Comparison of ENCODE assay signal across 8 cellular contexts in the genomic region with DNA sequence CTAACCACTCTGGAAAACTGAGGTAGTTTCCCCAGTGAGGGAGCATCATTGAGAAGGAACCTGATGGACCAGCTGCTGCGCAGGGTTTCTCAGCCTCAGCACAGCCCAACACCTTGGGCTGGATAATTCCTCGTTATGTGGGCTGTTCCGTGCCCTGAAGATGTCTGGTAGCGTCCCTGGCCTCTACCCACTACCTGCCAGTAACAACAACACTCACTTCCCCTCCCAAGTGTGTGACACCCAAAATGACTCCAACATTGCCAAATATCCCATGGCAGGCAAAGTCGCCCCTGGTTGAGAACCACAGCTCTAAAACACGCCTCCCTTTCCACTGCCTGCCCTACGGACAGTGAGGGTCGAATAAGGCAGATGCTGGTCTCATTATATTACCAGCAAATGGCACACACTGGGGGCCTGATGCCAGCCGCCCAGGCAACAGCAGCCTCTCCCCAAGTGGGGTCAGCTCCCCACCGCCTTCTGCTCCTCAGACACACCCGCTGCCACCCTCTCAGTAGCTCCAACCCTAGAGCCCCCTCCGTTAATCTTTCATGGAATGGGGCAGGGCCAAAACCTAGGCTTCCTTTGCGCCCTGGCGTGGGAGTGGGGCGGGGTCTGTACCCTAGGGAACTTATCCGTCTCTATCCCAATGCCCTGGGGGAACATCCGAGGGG. TPM values are rescaled to one million over a fixed set of nuclear protein-coding genes. Genes with fewer than 3 reads are reported as not detected.
DNase-seq lines count a peak whose midpoint lies in the region; ATAC-seq and TF ChIP-seq lines count a peak whose summit lies in the region.

No MANE protein-coding gene starts in this region.

- H3K27ac ChIP-seq in SU-DHL-6 (ENCODE audit: low read depth, low read length) (peak overlapping the region; percentile 66), gastroesophageal sphincter (peak overlapping the region in 3 of 4 donors; percentile 82 to 88 (median 82))

- TF ChIP-seq EP300 in gastroesophageal sphincter (IDR thresholded peaks at IDR 0.05) = no peak

- H3K79me2 ChIP-seq in SU-DHL-6 (ENCODE audit: insufficient read depth, low read length) = peaks cover 35% of the 10 kb centered on the region

- H3K4me3 Mint-ChIP-seq in stimulated activated naive B cell treated with anti-CD40 and anti-IgM and Interleukin-4, amounts not matched to agents 10 μg/mL and 1 μg/mL and 100 μg/mL, for 72 hours = peak overlapping the region; percentile 83 to 97

- H3K9me3 ChIP-seq in SU-DHL-6 (ENCODE audit: insufficient read depth, low read length) (no peaks in the 10 kb centered on the region), gastroesophageal sphincter (no peaks in the 10 kb centered on the region)

- 100% methylated on average over 1 to 2 of the region's 17 CpGs for WGBS in gastroesophageal sphincter (ENCODE audit: low coverage in 1 of 2), 2 donors

- H2AFZ ChIP-seq in SU-DHL-6 (ENCODE audit: low read depth, low read length, severe bottlenecking) = no peak overlapping the region

- H3K27me3 ChIP-seq in SU-DHL-6 (ENCODE audit: low read length) (no peaks in the 10 kb centered on the region), gastroesophageal sphincter (peaks cover 6% of the 10 kb centered on the region)

- H3K27ac Mint-ChIP-seq in stimulated activated naive B cell treated with anti-CD40 and anti-IgM and Interleukin-4, amounts not matched to agents 10 μg/mL and 1 μg/mL and 100 μg/mL, for 72 hours = peak overlapping the region; percentile 81

- DNase-seq in DMS53 (lab: John Stamatoyannopoulos, UW) = peak; percentile 52
- no peak for DNase-seq in DMS53 treated with DMSO at 0.1 percent for 48 hours (lab: John Stamatoyannopoulos, UW; ENCODE audit: unreplicated experiment)
- DNase-seq in stimulated activated naive B cell treated with anti-CD40 and anti-IgM and Interleukin-4, amounts not matched to agents 10 μg/mL and 1 μg/mL and 100 μg/mL, for 72 hours = no peak
- no peak for DNase-seq in NCI-H1092 treated with DMSO at 0.1 percent for 48 hours (lab: John Stamatoyannopoulos, UW)
- no peak for DNase-seq in putamen (ENCODE audit: low spot score)

- no peaks in the 10 kb centered on the region for H3K27me3 Mint-ChIP-seq in stimulated activated naive B cell treated with anti-CD40 and anti-IgM and Interleukin-4, amounts not matched to agents 10 μg/mL and 1 μg/mL and 100 μg/mL, for 72 hours

- peaks cover 14 to 19% of the 10 kb centered on the region in 2 donors for H3K36me3 Mint-ChIP-seq in stimulated activated naive B cell treated with anti-CD40 and anti-IgM and Interleukin-4, amounts not matched to agents 10 μg/mL and 1 μg/mL and 100 μg/mL, for 72 hours

- peaks cover 0 to 51% (median 31%) of the 10 kb centered on the region in 3 donors for H3K4me1 ChIP-seq in gastroesophageal sphincter

- H3K9ac ChIP-seq in SU-DHL-6 (ENCODE audit: low read length) = peak overlapping the region; percentile 96

- H3K9me2 ChIP-seq in SU-DHL-6 (replicated peaks; ENCODE audit: insufficient read depth, low read length) = no peaks in the 10 kb centered on the region

- peak overlapping the region; percentile 95 for H3K4me3 ChIP-seq in SU-DHL-6 (ENCODE audit: insufficient read depth, low read length, poor library complexity, severe bottlenecking)
- H3K4me3 ChIP-seq in gastroesophageal sphincter = peak overlapping the region; percentile 38 to 70

- H3K4me2 ChIP-seq in SU-DHL-6 (ENCODE audit: low read depth, low read length, poor library complexity, severe bottlenecking) = peak overlapping the region; percentile 88

- no peaks in the 10 kb centered on the region for H4K20me1 ChIP-seq in SU-DHL-6 (ENCODE audit: low read depth, low read length)

- peaks cover 63 to 76% of the 10 kb centered on the region in 2 donors for H3K4me1 Mint-ChIP-seq in stimulated activated naive B cell treated with anti-CD40 and anti-IgM and Interleukin-4, amounts not matched to agents 10 μg/mL and 1 μg/mL and 100 μg/mL, for 72 hours

- TF ChIP-seq POLR2A in gastroesophageal sphincter (IDR thresholded peaks at IDR 0.05) = no peak

- no peaks in the 10 kb centered on the region for H3K9me3 Mint-ChIP-seq in stimulated activated naive B cell treated with anti-CD40 and anti-IgM and Interleukin-4, amounts not matched to agents 10 μg/mL and 1 μg/mL and 100 μg/mL, for 72 hours

- no peaks in the 10 kb centered on the region for H3K36me3 ChIP-seq in SU-DHL-6 (ENCODE audit: low read length)
- no peaks in the 10 kb centered on the region for H3K36me3 ChIP-seq in gastroesophageal sphincter

- H3F3A ChIP-seq in SU-DHL-6 (ENCODE audit: insufficient read depth) = peaks cover 9% of the 10 kb centered on the region; the same call in 1 of the 2 replicates

- no peak for TF ChIP-seq CTCF in SU-DHL-6 (IDR thresholded peaks at IDR 0.05; ENCODE audit: insufficient read depth, low read length, poor library complexity, severe bottlenecking)
- TF ChIP-seq CTCF in gastroesophageal sphincter (IDR thresholded peaks at IDR 0.05) = no peak

- ATAC-seq in gastroesophageal sphincter (no peak), HG02970 (IDR thresholded peaks at IDR 0.05; ENCODE audit: low FRiP score, unreplicated experiment) (no peak)
- ATAC-seq in stimulated activated naive B cell treated with anti-CD40 and anti-IgM and Interleukin-4, amounts not matched to agents 10 μg/mL and 1 μg/mL and 100 μg/mL, for 72 hours (replicated peaks) = no peak

RNA-seq across cellular contexts. Expression of gene RHBDF2, which starts 1.0 kb away (rescaled TPM):
- total RNA-seq in gastroesophageal sphincter = 10 to 100 TPM in 1 of 4 donors, 1 to 10 TPM in 3; 7.3 to 20.5 (median 8.5) TPM

RNA-seq across cellular contexts. Expression of gene AANAT, which starts 32.8 kb away (rescaled TPM):
- not detected for total RNA-seq in gastroesophageal sphincter

RNA-seq across cellular contexts. Expression of gene CYGB, which starts 37.3 kb away (rescaled TPM):
- total RNA-seq in gastroesophageal sphincter = 10 to 100 TPM; 12.6 to 23.2 (median 18.8) TPM

RNA-seq across cellular contexts. Expression of gene PRCD, which starts 39.6 kb away (rescaled TPM):
- total RNA-seq in gastroesophageal sphincter = 10 to 100 TPM in 1 of 4 donors, 1 to 10 TPM in 2, under 1 TPM in 1; 0.57 to 11.2 (median 2.3) TPM

RNA-seq across cellular contexts. Expression of gene UBE2O, which starts 47.3 kb away (rescaled TPM):
- 10 to 100 TPM; 13.0 to 19.8 (median 15.2) TPM for total RNA-seq in gastroesophageal sphincter
